Comparison of ENCODE assay signal across 15 cellular contexts in genomic region chr3:52090620-52091468, GRCh38. TPM values are rescaled to one million over a fixed set of nuclear protein-coding genes. Genes with fewer than 3 reads are reported as not detected.
DNase-seq lines count a peak whose midpoint lies in the region; ATAC-seq, FAIRE-seq and TF ChIP-seq lines count a peak whose summit lies in the region.
"Had no signal": no experiment of that assay in that cellular context is flagged by ENCODE, and none has a peak within 500 bp of the region (broad histone marks: within the 10 kb centered on the region; RNA-seq: fewer than 3 reads in every experiment).

No MANE protein-coding gene starts in this region.

- intact Hi-C loops in right lobe of liver (cut with DNase I): no loop called here
- intact Hi-C loops in HepG2 (cut with micrococcal nuclease; ENCODE audit: unreplicated experiment): no loop called here
- intact Hi-C loops in Right ventricle myocardium superior (cut with DNase I): no loop called here
- intact Hi-C loops in vagina (cut with DNase I): no loop called here

- in situ Hi-C loops in HepG2 (cut with HindIII; ENCODE audit: extremely low pct_ligation_motif_present, low pct_unique_long_range_greater_than_20kb): no loop called here

- H3K36me3 ChIP-seq in right lobe of liver: no peaks in the 10 kb centered on the region
- peaks cover 0 to 18% of the 10 kb centered on the region in 2 experiments; a peak in 2 of 5 replicates for H3K36me3 ChIP-seq in HepG2 (replicated peaks in 1 of 2; ENCODE audit: control insufficient read depth in 1 of 2, insufficient read depth in 2 of 2, low read length in 2 of 2)
- H3K36me3 ChIP-seq in vagina: no peaks in the 10 kb centered on the region

- BruUV-seq in HepG2 (replicated peaks; lab: Mats Ljungman, UMichigan): no TSS peak

- no peak overlapping the region for H3K9ac ChIP-seq in HepG2 (ENCODE audit: insufficient read depth, low read depth, low read length)

- no peaks in the 10 kb centered on the region for H3K27me3 Mint-ChIP-seq in osteocyte (ENCODE audit: unreplicated experiment)
- no peaks in the 10 kb centered on the region for H3K27me3 Mint-ChIP-seq in activated CD4-positive, alpha-beta T cell treated with anti-CD3 and anti-CD28 coated beads, Interleukin-2, amount 10 ng/mL, durations not matched to agents 7 days and 5 days
- H3K27me3 Mint-ChIP-seq: activated CD4-positive, alpha-beta memory T cell treated with anti-CD3 and anti-CD28 coated beads, Interleukin-2, amount 10 ng/mL, durations not matched to agents 7 days and 5 days; activated naive CD8-positive, alpha-beta T cell; stimulated activated memory B cell treated with anti-CD40 and anti-IgM and Interleukin-4, amounts not matched to agents 10 μg/mL and 1 μg/mL and 100 μg/mL, for 72 hours had no signal

- H3K4me1 ChIP-seq in right lobe of liver (peaks cover 0 to 11% (median 0%) of the 10 kb centered on the region in 4 donors), HepG2 (ENCODE audit: insufficient read depth, low read length) (peaks cover 53% of the 10 kb centered on the region), vagina (peaks cover 37% of the 10 kb centered on the region)

- peak overlapping the region; percentile 6 for H3K4me3 Mint-ChIP-seq in osteocyte (ENCODE audit: unreplicated experiment)
- H3K4me3 Mint-ChIP-seq in activated CD4-positive, alpha-beta T cell treated with anti-CD3 and anti-CD28 coated beads, Interleukin-2, amount 10 ng/mL, durations not matched to agents 7 days and 5 days: no peak overlapping the region
- H3K4me3 Mint-ChIP-seq: activated CD4-positive, alpha-beta memory T cell treated with anti-CD3 and anti-CD28 coated beads, Interleukin-2, amount 10 ng/mL, durations not matched to agents 7 days and 5 days; activated naive CD8-positive, alpha-beta T cell; stimulated activated memory B cell treated with anti-CD40 and anti-IgM and Interleukin-4, amounts not matched to agents 10 μg/mL and 1 μg/mL and 100 μg/mL, for 72 hours had no signal

- DNase-seq in right lobe of liver: peak in 2 of 3 donors; percentile 10 to 37
- DNase-seq in HepG2 (ENCODE audit: low spot score): no peak
- peak; percentile 35 for DNase-seq in Right ventricle myocardium superior
- DNase-seq in osteocyte (ENCODE audit: extremely low spot score, unreplicated experiment): no peak
- no peak for DNase-seq in vagina (ENCODE audit: extremely low spot score in 2 of 2)
- DNase-seq in activated naive CD4-positive, alpha-beta T cell treated with Interleukin-2 at 50 U/mL for 16 hours: no peak
- no peak for DNase-seq in activated CD4-positive, alpha-beta T cell treated with anti-CD3 and anti-CD28 coated beads, Interleukin-2, amount 10 ng/mL, durations not matched to agents 7 days and 5 days
- DNase-seq: 8988T; activated CD4-positive, alpha-beta memory T cell treated with anti-CD3 and anti-CD28 coated beads, Interleukin-2, amount 10 ng/mL, durations not matched to agents 7 days and 5 days; DMS53; SIG-M5 had no signal

- TF ChIP-seq CTCF in right lobe of liver (IDR thresholded peaks at IDR 0.05): no peak
- no peak for TF ChIP-seq CTCF in HepG2 (CRISPR knock-in tag; IDR thresholded peaks at IDR 0.05)
- no peak for TF ChIP-seq CTCF in osteocyte (IDR thresholded peaks at IDR 0.05)
- TF ChIP-seq CTCF in vagina (IDR thresholded peaks at IDR 0.05): no peak

- peaks cover 63% of the 10 kb centered on the region for H3K4me1 Mint-ChIP-seq in osteocyte (ENCODE audit: unreplicated experiment)
- H3K4me1 Mint-ChIP-seq in activated CD4-positive, alpha-beta T cell treated with anti-CD3 and anti-CD28 coated beads, Interleukin-2, amount 10 ng/mL, durations not matched to agents 7 days and 5 days: peaks cover 21% of the 10 kb centered on the region

- no peak for TF ChIP-seq EP300 in HepG2 (IDR thresholded peaks at IDR 0.05; ENCODE audit: low read depth in 2 of 2, low read length in 2 of 2)
- TF ChIP-seq EP300 in HepG2 (CRISPR knock-in tag; IDR thresholded peaks at IDR 0.05; ENCODE audit: borderline replicate concordance): no peak

- no peaks in the 10 kb centered on the region for H4K20me1 ChIP-seq in HepG2 (ENCODE audit: insufficient read depth, low read length)

- H3K9me3 ChIP-seq in right lobe of liver (no peaks in the 10 kb centered on the region), HepG2 (ENCODE audit: low read length) (no peaks in the 10 kb centered on the region), vagina (no peaks in the 10 kb centered on the region)

- TF ChIP-seq POLR2A in right lobe of liver (IDR thresholded peaks at IDR 0.05) (no peak), HepG2 (IDR thresholded peaks at IDR 0.05; ENCODE audit: insufficient read depth in 1 of 2, low read depth in 2 of 2, low read length in 2 of 2) (no peak), vagina (IDR thresholded peaks at IDR 0.05) (no peak)

- H3K36me3 Mint-ChIP-seq in osteocyte (ENCODE audit: unreplicated experiment): no peaks in the 10 kb centered on the region
- H3K36me3 Mint-ChIP-seq in activated CD4-positive, alpha-beta T cell treated with anti-CD3 and anti-CD28 coated beads, Interleukin-2, amount 10 ng/mL, durations not matched to agents 7 days and 5 days (ENCODE audit: low read depth): no peaks in the 10 kb centered on the region
- H3K36me3 Mint-ChIP-seq: activated naive CD8-positive, alpha-beta T cell; stimulated activated memory B cell treated with anti-CD40 and anti-IgM and Interleukin-4, amounts not matched to agents 10 μg/mL and 1 μg/mL and 100 μg/mL, for 72 hours had no signal

- H3K79me2 ChIP-seq in HepG2 (ENCODE audit: insufficient read depth, low read length): no peaks in the 10 kb centered on the region

- POLR2A ChIA-PET in HepG2 (lab: Yijun Ruan, JAX): no interaction called here
- POLR2A ChIA-PET in activated CD4-positive, alpha-beta T cell treated with anti-CD3 and anti-CD28 coated beads, Interleukin-2, amount 10 ng/mL, durations not matched to agents 7 days and 5 days (lab: Charles Lee): no interaction called here

- no CpG with 5 or more reads among the region's 12 CpGs for WGBS in right lobe of liver (ENCODE audit: insufficient coverage, low coverage, low lambda C conversion rate, missing lambda C conversion rate)
- 91% methylated on average over 9 of the region's 12 CpGs for WGBS in HepG2 (ENCODE audit: low lambda C conversion rate)

- H3K4me3 ChIP-seq in right lobe of liver (no peak overlapping the region), HepG2 (replicated peaks in 1 of 3; ENCODE audit: insufficient read depth in 1 of 3, low read depth in 2 of 3, low read length in 3 of 3) (no peak overlapping the region), vagina (no peak overlapping the region)

- no peak for ATAC-seq in right lobe of liver
- ATAC-seq in HepG2: no peak
- ATAC-seq in Right ventricle myocardium superior (ENCODE audit: poor library complexity): no peak
- no peak for ATAC-seq in GM19324 (IDR thresholded peaks at IDR 0.05; ENCODE audit: low FRiP score, unreplicated experiment)
- ATAC-seq: stimulated activated memory B cell treated with anti-CD40 and anti-IgM and Interleukin-4, amounts not matched to agents 10 μg/mL and 1 μg/mL and 100 μg/mL, for 72 hours had no signal

- H3K27me3 ChIP-seq in right lobe of liver: no peaks in the 10 kb centered on the region
- no peaks in the 10 kb centered on the region for H3K27me3 ChIP-seq in HepG2 (ENCODE audit: control insufficient read depth in 1 of 2, insufficient read depth in 2 of 2, low read length in 2 of 2)
- no peaks in the 10 kb centered on the region for H3K27me3 ChIP-seq in vagina

- no peak for TF ChIP-seq RAD21 in HepG2 (CRISPR knock-in tag; IDR thresholded peaks at IDR 0.05)

- no peak for FAIRE-seq in HepG2 (lab: Jason Lieb, UNC)
- FAIRE-seq: GM18507 had no signal

- no peaks in the 10 kb centered on the region for H3K9me3 Mint-ChIP-seq in osteocyte (ENCODE audit: unreplicated experiment)
- no peaks in the 10 kb centered on the region for H3K9me3 Mint-ChIP-seq in activated CD4-positive, alpha-beta T cell treated with anti-CD3 and anti-CD28 coated beads, Interleukin-2, amount 10 ng/mL, durations not matched to agents 7 days and 5 days
- H3K9me3 Mint-ChIP-seq: activated CD4-positive, alpha-beta memory T cell treated with anti-CD3 and anti-CD28 coated beads, Interleukin-2, amount 10 ng/mL, durations not matched to agents 7 days and 5 days; stimulated activated memory B cell treated with anti-CD40 and anti-IgM and Interleukin-4, amounts not matched to agents 10 μg/mL and 1 μg/mL and 100 μg/mL, for 72 hours had no signal

- no peak overlapping the region for H3K4me2 ChIP-seq in HepG2 (ENCODE audit: low read depth, low read length)

- H3K27ac Mint-ChIP-seq in osteocyte (ENCODE audit: unreplicated experiment): peak overlapping the region; percentile 91
- H3K27ac Mint-ChIP-seq in activated CD4-positive, alpha-beta T cell treated with anti-CD3 and anti-CD28 coated beads, Interleukin-2, amount 10 ng/mL, durations not matched to agents 7 days and 5 days: no peak overlapping the region
- H3K27ac Mint-ChIP-seq: activated CD4-positive, alpha-beta memory T cell treated with anti-CD3 and anti-CD28 coated beads, Interleukin-2, amount 10 ng/mL, durations not matched to agents 7 days and 5 days; activated naive CD8-positive, alpha-beta T cell; stimulated activated memory B cell treated with anti-CD40 and anti-IgM and Interleukin-4, amounts not matched to agents 10 μg/mL and 1 μg/mL and 100 μg/mL, for 72 hours had no signal

- CTCF ChIA-PET in HepG2 (lab: Yijun Ruan, JAX; ENCODE audit: low intra/inter-chr PET ratio, low total read pairs): no interaction called here
- CTCF ChIA-PET in activated CD4-positive, alpha-beta T cell treated with anti-CD3 and anti-CD28 coated beads, Interleukin-2, amount 10 ng/mL, durations not matched to agents 7 days and 5 days (lab: Charles Lee): interaction anchor here (1.0 kb wide), 1 partner anchor 17 kb away, joined by 3 read pairs; no protein-coding TSS in a partner anchor

- no peak overlapping the region for H3K27ac ChIP-seq in right lobe of liver
- no peak overlapping the region for H3K27ac ChIP-seq in HepG2 (ENCODE audit: extremely low read length, insufficient read depth, low read length)
- H3K27ac ChIP-seq in vagina: peak overlapping the region; percentile 87

- no peak overlapping the region for H2AFZ ChIP-seq in HepG2 (ENCODE audit: low read length)

RNA-seq across cellular contexts. Expression of gene DUSP7, which starts 34.5 kb away (rescaled TPM):
- total RNA-seq in right lobe of liver (1 to 10 TPM; 3.0 to 4.2 (median 3.5) TPM), HepG2 (2016; rRNA removed; fragmentation: Illumina TruSeq; extraction: Trizol) (6.6 and 7.3 TPM in 2 replicates), Right ventricle myocardium superior (23.2 TPM), osteocyte (19.4 and 21.2 TPM in 2 replicates), vagina (59.9 TPM)
- 4.7 and 5.1 TPM in 2 replicates for total RNA-seq in HepG2 (2016; cell fraction: cytosol; rRNA removed; fragmentation: Illumina TruSeq; extraction: Trizol; ENCODE audit: low read depth)
- total RNA-seq in HepG2 (2016; cell fraction: insoluble cytoplasmic fraction; rRNA removed; fragmentation: Illumina TruSeq; extraction: Trizol): 5.1 and 7.0 TPM in 2 replicates
- total RNA-seq in HepG2 (2016; cell fraction: membrane; rRNA removed; fragmentation: Illumina TruSeq; extraction: Trizol): 14.7 and 15.2 TPM in 2 replicates
- 4.6 and 4.7 TPM in 2 replicates for total RNA-seq in HepG2 (2016; cell fraction: nucleus; rRNA removed; fragmentation: Illumina TruSeq; extraction: Trizol)
- polyA plus RNA-seq in HepG2 (2011; rRNA removed): 8.7 and 8.8 TPM in 2 replicates
- polyA plus RNA-seq in HepG2 (2011; cell fraction: cytosol; rRNA removed): 8.3 and 10.5 TPM in 2 replicates
- 5.7 and 6.3 TPM in 2 replicates for polyA plus RNA-seq in HepG2 (2011; cell fraction: nucleus; rRNA removed)
- polyA plus RNA-seq in HepG2 (2012): 2.9 and 3.4 TPM in 2 replicates
- 7.5 and 8.7 TPM in 2 replicates for polyA plus RNA-seq in HepG2 (2016; cell fraction: cytosol; fragmentation: Illumina TruSeq; extraction: Trizol; ENCODE audit: low read depth)
- 9.3 and 11.6 TPM in 2 replicates for polyA plus RNA-seq in HepG2 (2016; cell fraction: insoluble cytoplasmic fraction; fragmentation: Illumina TruSeq; extraction: Trizol; ENCODE audit: low read depth)
- polyA plus RNA-seq in HepG2 (2016; cell fraction: membrane; fragmentation: Illumina TruSeq; extraction: Trizol; ENCODE audit: low read depth): 15.7 and 19.4 TPM in 2 replicates
- 7.9 and 8.3 TPM in 2 replicates for polyA plus RNA-seq in HepG2 (2016; cell fraction: nucleus; fragmentation: Illumina TruSeq; extraction: Trizol; ENCODE audit: insufficient read depth, low read depth)
- polyA minus RNA-seq in HepG2 (2011; rRNA and poly(A)+ RNA removed; ENCODE audit: low replicate concordance): 31.6 and 87.2 TPM in 2 replicates
- 8.1 and 9.1 TPM in 2 replicates for polyA minus RNA-seq in HepG2 (2011; cell fraction: cytosol; rRNA and poly(A)+ RNA removed)
- 4.6 and 5.6 TPM in 2 replicates for polyA minus RNA-seq in HepG2 (2011; cell fraction: nucleus; rRNA and poly(A)+ RNA removed)
- 10 to 100 TPM; 38.3 to 42.0 TPM for total RNA-seq in activated CD4-positive, alpha-beta T cell treated with anti-CD3 and anti-CD28 coated beads, Interleukin-2, amount 10 ng/mL, durations not matched to agents 7 days and 5 days

Comparison
In these comparisons a context has a peak if more than half of its experiments do, and no peak if none do; other contexts are left out.
1. DNase-seq: peak in right lobe of liver (2 of 3) and Right ventricle myocardium superior (single experiment); none in HepG2 (single experiment), osteocyte (single experiment), vagina (0 of 2), activated naive CD4-positive, alpha-beta T cell treated with Interleukin-2 at 50 U/mL for 16 hours (single experiment) and activated CD4-positive, alpha-beta T cell treated with anti-CD3 and anti-CD28 coated beads, Interleukin-2, amount 10 ng/mL, durations not matched to agents 7 days and 5 days (single experiment).